ENCODE assay signal across 16 cellular contexts in genomic region chr7:147182859-147183258, GRCh38.
DNase-seq lines count a peak whose midpoint lies in the region; ATAC-seq and TF ChIP-seq lines count a peak whose summit lies in the region.
"Had no signal": no experiment of that assay in that cellular context is flagged by ENCODE, and none has a peak within 500 bp of the region (broad histone marks: within the 10 kb centered on the region; RNA-seq: fewer than 3 reads in every experiment).

No MANE protein-coding gene starts in this region.

- DNase-seq in AG10803 (ENCODE audit: low read depth) = peak; percentile 52
- peak; percentile 28 for DNase-seq in HCEC 1CT
- DNase-seq in choroid plexus epithelial cell (ENCODE audit: low read depth) = peak; percentile 69
- peak; percentile 9 for DNase-seq in iris pigment epithelial cell (ENCODE audit: low read depth)
- no peak for DNase-seq in activated CD4-positive, alpha-beta T cell treated with anti-CD3 and anti-CD28 coated beads for 36 hours
- no peak for DNase-seq in 8988T
- DNase-seq in activated T-helper 2 cell treated with anti-CD3 and anti-CD28 coated beads, Interferon-gamma antibody, Interleukin-2, Interleukin-4, amounts not matched to agents 10 μg/mL and 5 μg/mL and 100 μg/mL, durations not matched to agents 14 hours and 24 hours and 36 hours (ENCODE audit: low spot score) = no peak
- DNase-seq: KBM-7, NCI-H1105 treated with DMSO at 0.1 percent for 48 hours, NCI-H1694, NCI-H2227 treated with DMSO at 0.1 percent for 48 hours, NCI-H524, PC-3, RPMI8226, SHP77 treated with DMSO at 0.1 percent for 48 hours had no signal

- H3K27ac Mint-ChIP-seq in activated CD4-positive, alpha-beta T cell treated with anti-CD3 and anti-CD28 coated beads for 36 hours = no peak overlapping the region
- no peak overlapping the region for H3K27ac Mint-ChIP-seq in activated T-helper 2 cell treated with anti-CD3 and anti-CD28 coated beads, Interferon-gamma antibody, Interleukin-2, Interleukin-4, amounts not matched to agents 10 μg/mL and 5 μg/mL and 100 μg/mL, durations not matched to agents 14 hours and 24 hours and 36 hours

- TF ChIP-seq CTCF in AG10803 (conservative IDR thresholded peaks at IDR 0.05; ENCODE audit: low read length) (no peak), choroid plexus epithelial cell (conservative IDR thresholded peaks at IDR 0.05; ENCODE audit: low read depth, low read length) (no peak)

- peaks cover 5% of the 10 kb centered on the region for H3K9me3 Mint-ChIP-seq in activated CD4-positive, alpha-beta T cell treated with anti-CD3 and anti-CD28 coated beads for 36 hours (ENCODE audit: low read depth)
- peaks cover 15% of the 10 kb centered on the region for H3K9me3 Mint-ChIP-seq in activated T-helper 2 cell treated with anti-CD3 and anti-CD28 coated beads, Interferon-gamma antibody, Interleukin-2, Interleukin-4, amounts not matched to agents 10 μg/mL and 5 μg/mL and 100 μg/mL, durations not matched to agents 14 hours and 24 hours and 36 hours

- POLR2A ChIA-PET in activated CD4-positive, alpha-beta T cell treated with anti-CD3 and anti-CD28 coated beads for 36 hours (lab: Charles Lee) = no interaction called here

- intact Hi-C loops in activated CD4-positive, alpha-beta T cell treated with anti-CD3 and anti-CD28 coated beads for 36 hours (cut with DNase I, micrococcal nuclease) = no loop called here
- intact Hi-C loops in activated T-helper 2 cell treated with anti-CD3 and anti-CD28 coated beads, Interferon-gamma antibody, Interleukin-2, Interleukin-4, amounts not matched to agents 10 μg/mL and 5 μg/mL and 100 μg/mL, durations not matched to agents 14 hours and 24 hours and 36 hours (cut with micrococcal nuclease) = no loop called here

- no peaks in the 10 kb centered on the region for H3K27me3 Mint-ChIP-seq in activated CD4-positive, alpha-beta T cell treated with anti-CD3 and anti-CD28 coated beads for 36 hours
- H3K27me3 Mint-ChIP-seq in activated T-helper 2 cell treated with anti-CD3 and anti-CD28 coated beads, Interferon-gamma antibody, Interleukin-2, Interleukin-4, amounts not matched to agents 10 μg/mL and 5 μg/mL and 100 μg/mL, durations not matched to agents 14 hours and 24 hours and 36 hours (ENCODE audit: low read depth) = no peaks in the 10 kb centered on the region

- H3K36me3 Mint-ChIP-seq in activated CD4-positive, alpha-beta T cell treated with anti-CD3 and anti-CD28 coated beads for 36 hours (ENCODE audit: low read depth) = no peaks in the 10 kb centered on the region
- H3K36me3 Mint-ChIP-seq in activated T-helper 2 cell treated with anti-CD3 and anti-CD28 coated beads, Interferon-gamma antibody, Interleukin-2, Interleukin-4, amounts not matched to agents 10 μg/mL and 5 μg/mL and 100 μg/mL, durations not matched to agents 14 hours and 24 hours and 36 hours (ENCODE audit: low read depth) = no peaks in the 10 kb centered on the region

- ATAC-seq in activated CD4-positive, alpha-beta T cell treated with anti-CD3 and anti-CD28 coated beads for 36 hours = no peak
- no peak for ATAC-seq in GM19324 (IDR thresholded peaks at IDR 0.05; ENCODE audit: low FRiP score, unreplicated experiment)
- ATAC-seq: PC-3 had no signal

- no peaks in the 10 kb centered on the region for H3K4me1 Mint-ChIP-seq in activated CD4-positive, alpha-beta T cell treated with anti-CD3 and anti-CD28 coated beads for 36 hours
- H3K4me1 Mint-ChIP-seq in activated T-helper 2 cell treated with anti-CD3 and anti-CD28 coated beads, Interferon-gamma antibody, Interleukin-2, Interleukin-4, amounts not matched to agents 10 μg/mL and 5 μg/mL and 100 μg/mL, durations not matched to agents 14 hours and 24 hours and 36 hours (ENCODE audit: low read depth) = no peaks in the 10 kb centered on the region

- H3K4me3 Mint-ChIP-seq in activated CD4-positive, alpha-beta T cell treated with anti-CD3 and anti-CD28 coated beads for 36 hours = no peak overlapping the region
- no peak overlapping the region for H3K4me3 Mint-ChIP-seq in activated T-helper 2 cell treated with anti-CD3 and anti-CD28 coated beads, Interferon-gamma antibody, Interleukin-2, Interleukin-4, amounts not matched to agents 10 μg/mL and 5 μg/mL and 100 μg/mL, durations not matched to agents 14 hours and 24 hours and 36 hours (ENCODE audit: low read depth)

- CTCF ChIA-PET in activated CD4-positive, alpha-beta T cell treated with anti-CD3 and anti-CD28 coated beads for 36 hours (lab: Charles Lee) = interaction anchor here (0.7 kb wide), 1 partner anchor 28 kb away, joined by 3 read pairs; no protein-coding TSS in a partner anchor

- H3K4me3 ChIP-seq in AG10803 (ENCODE audit: low read length) = no peak overlapping the region
- H3K4me3 ChIP-seq in choroid plexus epithelial cell (ENCODE audit: low read depth, low read length) = no peak overlapping the region

Comparison
In these comparisons a context has a peak if more than half of its experiments do, and no peak if none do; other contexts are left out.
1. DNase-seq: peak in AG10803 (single experiment), HCEC 1CT (single experiment), choroid plexus epithelial cell (single experiment) and iris pigment epithelial cell (single experiment); none in activated CD4-positive, alpha-beta T cell treated with anti-CD3 and anti-CD28 coated beads for 36 hours (single experiment), 8988T (single experiment) and activated T-helper 2 cell treated with anti-CD3 and anti-CD28 coated beads, Interferon-gamma antibody, Interleukin-2, Interleukin-4, amounts not matched to agents 10 μg/mL and 5 μg/mL and 100 μg/mL, durations not matched to agents 14 hours and 24 hours and 36 hours (single experiment).